11 cellular contexts compared by ENCODE assay signal in the genomic region with DNA sequence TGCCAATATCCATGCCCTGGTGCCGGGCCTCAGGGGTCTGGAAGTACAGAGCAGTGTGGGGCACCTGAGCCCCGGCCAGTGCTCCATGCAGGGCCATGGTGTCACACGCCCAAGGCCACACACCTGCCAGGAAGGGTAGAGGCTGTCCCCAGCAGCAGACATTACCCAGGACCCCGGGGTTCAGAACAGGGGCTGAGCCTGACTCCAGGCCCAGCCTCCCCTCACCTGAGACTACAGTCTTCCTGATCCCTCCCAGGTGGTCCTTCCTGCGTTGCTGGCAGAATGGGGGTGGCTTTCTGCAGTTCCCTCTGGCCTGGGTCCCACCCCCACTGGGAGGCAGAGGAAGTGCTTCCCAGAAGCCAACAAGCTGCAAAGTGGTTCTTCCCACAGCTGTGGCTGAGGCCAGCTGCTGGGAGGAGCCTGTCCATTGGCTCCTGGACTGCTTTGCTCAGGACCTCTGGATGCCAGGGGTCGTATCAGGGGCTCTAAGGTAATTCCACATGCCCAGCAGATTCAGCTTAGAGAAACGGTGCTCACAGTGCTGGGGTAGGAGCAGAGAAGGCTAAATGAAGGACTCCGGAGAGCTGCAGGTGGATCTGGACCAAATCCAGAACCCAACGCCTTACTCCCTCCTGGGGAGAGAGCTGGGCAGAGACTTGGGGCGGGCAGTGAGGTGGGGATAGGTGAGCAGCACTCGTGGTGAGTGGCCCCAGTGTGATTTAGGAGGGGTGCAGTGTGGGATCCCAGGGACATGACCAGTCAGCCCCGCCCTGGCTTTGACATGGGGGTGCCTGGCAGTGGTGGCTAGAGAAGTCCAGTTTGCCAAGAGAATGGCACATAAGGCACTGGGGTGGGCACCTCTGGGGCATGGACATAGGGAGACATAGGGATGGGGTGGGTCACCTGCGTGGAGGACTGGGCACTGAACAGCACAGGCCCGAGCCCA. TPM values are rescaled to one million over a fixed set of nuclear protein-coding genes. Genes with fewer than 3 reads are reported as not detected.
DNase-seq lines count a peak whose midpoint lies in the region; ATAC-seq and TF ChIP-seq lines count a peak whose summit lies in the region.
"Had no signal": no experiment of that assay in that cellular context is flagged by ENCODE, and none has a peak within 500 bp of the region (broad histone marks: within the 10 kb centered on the region; RNA-seq: fewer than 3 reads in every experiment).

No MANE protein-coding gene starts in this region.

- CTCF ChIA-PET in Calu3 (lab: Charles Lee) = interaction anchor here (0.6 kb wide), 1 partner anchor 1071 kb away, joined by 5 read pairs; no protein-coding TSS in a partner anchor

- TF ChIP-seq CTCF in Calu3 (IDR thresholded peaks at IDR 0.05; ENCODE audit: unreplicated experiment) (no peak), neutrophil (IDR thresholded peaks at IDR 0.05) (no peak), vagina (IDR thresholded peaks at IDR 0.05) (no peak)

- no peak overlapping the region for H3K4me3 Mint-ChIP-seq in Calu3 (ENCODE audit: low read depth, unreplicated experiment)
- H3K4me3 Mint-ChIP-seq in effector memory CD8-positive, alpha-beta T cell = no peak overlapping the region

- no peaks in the 10 kb centered on the region for H3K4me1 Mint-ChIP-seq in Calu3 (ENCODE audit: low read depth, unreplicated experiment)
- H3K4me1 Mint-ChIP-seq in effector memory CD8-positive, alpha-beta T cell (ENCODE audit: low read depth in 2 of 2) = no peaks in the 10 kb centered on the region

- H3K9me3 ChIP-seq in neutrophil (no peaks in the 10 kb centered on the region), vagina (no peaks in the 10 kb centered on the region)
- H3K9me3 ChIP-seq: adrenal gland, esophagus muscularis mucosa had no signal

- H3K27ac ChIP-seq in neutrophil (peak overlapping the region; percentile 56), vagina (no peak overlapping the region)
- H3K27ac ChIP-seq: esophagus muscularis mucosa had no signal

- peak overlapping the region; percentile 56 for H3K27ac Mint-ChIP-seq in Calu3 (ENCODE audit: unreplicated experiment)
- peak overlapping the region; percentile 18 to 59 for H3K27ac Mint-ChIP-seq in effector memory CD8-positive, alpha-beta T cell

- no peak overlapping the region for H3K4me3 ChIP-seq in neutrophil (ENCODE audit: low read depth in 1 of 2, low read length in 1 of 2)
- no peak overlapping the region for H3K4me3 ChIP-seq in vagina
- H3K4me3 ChIP-seq: adrenal gland, esophagus muscularis mucosa had no signal

- DNase-seq in Calu3 (no peak), HuH-7 (ENCODE audit: low spot score) (peak; percentile 58), NCI-H1092 (lab: John Stamatoyannopoulos, UW) (no peak), vagina (ENCODE audit: extremely low spot score in 2 of 2) (no peak)
- no peak for DNase-seq in effector memory CD8-positive, alpha-beta T cell
- DNase-seq: DMS79 treated with DMSO at 0.1 percent for 48 hours, SIG-M5 had no signal

- BruUV-seq in Calu3 (replicated peaks; lab: Mats Ljungman, UMichigan) = TSS peak; percentile 21

- TF ChIP-seq POLR2A in vagina (IDR thresholded peaks at IDR 0.05) = no peak

- no peaks in the 10 kb centered on the region for H3K4me1 ChIP-seq in neutrophil (ENCODE audit: control insufficient read depth in 1 of 2, insufficient read depth in 1 of 2, low read depth in 1 of 2, low read length in 1 of 2)
- H3K4me1 ChIP-seq in vagina = no peaks in the 10 kb centered on the region
- H3K4me1 ChIP-seq: adrenal gland had no signal

- no peak for ATAC-seq in effector memory CD8-positive, alpha-beta T cell (replicated peaks)
- no peak for ATAC-seq in HG03571 (IDR thresholded peaks at IDR 0.05; ENCODE audit: unreplicated experiment)

- H3K27me3 ChIP-seq in neutrophil (no peaks in the 10 kb centered on the region), vagina (no peaks in the 10 kb centered on the region)
- H3K27me3 ChIP-seq: adrenal gland, esophagus muscularis mucosa had no signal

- H3K36me3 ChIP-seq in neutrophil = peaks cover 86% of the 10 kb centered on the region
- peaks cover 0 to 21% of the 10 kb centered on the region in 2 donors for H3K36me3 ChIP-seq in vagina

- H3K9me3 Mint-ChIP-seq in Calu3 (ENCODE audit: low read depth, unreplicated experiment) = no peaks in the 10 kb centered on the region
- H3K9me3 Mint-ChIP-seq in effector memory CD8-positive, alpha-beta T cell = no peaks in the 10 kb centered on the region

- H3K27me3 Mint-ChIP-seq in Calu3 (ENCODE audit: unreplicated experiment) = no peaks in the 10 kb centered on the region
- no peaks in the 10 kb centered on the region for H3K27me3 Mint-ChIP-seq in effector memory CD8-positive, alpha-beta T cell

- intact Hi-C loops in Calu3 (cut with micrococcal nuclease; ENCODE audit: unreplicated experiment) (no loop called here), vagina (cut with DNase I) (no loop called here)

- peaks cover 67% of the 10 kb centered on the region for H3K36me3 Mint-ChIP-seq in Calu3 (ENCODE audit: insufficient read depth, unreplicated experiment)
- peaks cover 39% of the 10 kb centered on the region for H3K36me3 Mint-ChIP-seq in effector memory CD8-positive, alpha-beta T cell (ENCODE audit: insufficient read depth)

RNA-seq across cellular contexts. Expression of a gene that starts 12.6 kb away (rescaled TPM):
- total RNA-seq in Calu3 (2022) (42.1 and 49.7 TPM in 2 replicates), vagina (121 TPM)

RNA-seq across cellular contexts. Expression of a gene that starts 21.0 kb away (rescaled TPM):
- total RNA-seq in Calu3 (2022) (163 and 166 TPM in 2 replicates), vagina (118 TPM)

RNA-seq across cellular contexts. Expression of a gene that starts 41.3 kb away (rescaled TPM):
- total RNA-seq in Calu3 (2022) = 41.6 and 68.2 TPM in 2 replicates
- total RNA-seq in vagina = 22.1 TPM

RNA-seq across cellular contexts. Expression of a gene that starts 47.6 kb away (rescaled TPM):
- total RNA-seq in Calu3 (2022) (71.2 and 92.6 TPM in 2 replicates), vagina (30.4 TPM)
